Comparison of ENCODE assay signal across 10 cellular contexts in genomic region chr14:89720076-89720687, GRCh38.
A peak's percentile ranks its signal among the peaks of the same experiment; 100 is the strongest.
DNase-seq lines count a peak whose midpoint lies in the region; ATAC-seq and TF ChIP-seq lines count a peak whose summit lies in the region.
"Had no signal": no experiment of that assay in that cellular context is flagged by ENCODE, and none has a peak within 500 bp of the region (broad histone marks: within the 10 kb centered on the region; RNA-seq: fewer than 3 reads in every experiment).

No MANE protein-coding gene starts in this region.

- peak overlapping the region; percentile 41 for H3K27ac ChIP-seq in iPS-18a (ENCODE audit: low read length)
- H3K27ac ChIP-seq in upper lobe of left lung: peak overlapping the region; percentile 70 to 84 (median 72)
- H3K27ac ChIP-seq in vagina: no peak overlapping the region
- H3K27ac ChIP-seq: breast epithelium had no signal

- CTCF ChIA-PET in activated naive CD4-positive, alpha-beta T cell treated with anti-CD3 and anti-CD28 coated beads for 36 hours (lab: Charles Lee): interaction anchor here (0.6 to 1.4 kb wide), 5 partner anchors 16 to 108 kb away, joined by 3 to 7 read pairs (median 3); no protein-coding TSS in a partner anchor

- H3K36me3 ChIP-seq in iPS-18a (ENCODE audit: control insufficient read depth, low read depth, low read length): no peaks in the 10 kb centered on the region
- H3K36me3 ChIP-seq in upper lobe of left lung: no peaks in the 10 kb centered on the region
- no peaks in the 10 kb centered on the region for H3K36me3 ChIP-seq in MG63
- no peaks in the 10 kb centered on the region for H3K36me3 ChIP-seq in vagina
- H3K36me3 ChIP-seq: breast epithelium had no signal

- TF ChIP-seq CTCF in upper lobe of left lung (IDR thresholded peaks at IDR 0.05) (no peak), vagina (IDR thresholded peaks at IDR 0.05) (no peak)

- no peaks in the 10 kb centered on the region for H3K9me3 ChIP-seq in iPS-18a (ENCODE audit: control insufficient read depth, low read depth, low read length)
- H3K9me3 ChIP-seq in upper lobe of left lung: no peaks in the 10 kb centered on the region
- H3K9me3 ChIP-seq in MG63: no peaks in the 10 kb centered on the region
- H3K9me3 ChIP-seq in vagina: no peaks in the 10 kb centered on the region
- H3K9me3 ChIP-seq: breast epithelium had no signal

- H3K27me3 ChIP-seq in iPS-18a (ENCODE audit: control insufficient read depth, insufficient read depth, low read length) (no peaks in the 10 kb centered on the region), upper lobe of left lung (no peaks in the 10 kb centered on the region), MG63 (no peaks in the 10 kb centered on the region), vagina (no peaks in the 10 kb centered on the region)
- H3K27me3 ChIP-seq: breast epithelium had no signal

- TF ChIP-seq POLR2A in upper lobe of left lung (IDR thresholded peaks at IDR 0.05) (no peak), vagina (IDR thresholded peaks at IDR 0.05) (no peak)

- intact Hi-C loops in activated naive CD4-positive, alpha-beta T cell treated with anti-CD3 and anti-CD28 coated beads for 36 hours (cut with micrococcal nuclease): loop anchor here (1.0 to 10.0 kb wide), 10 partner anchors 19 to 665 kb away; no protein-coding TSS in a partner anchor
- intact Hi-C loops in vagina (cut with DNase I): no loop called here

- H3K4me3 ChIP-seq in iPS-18a (ENCODE audit: low read length) (no peak overlapping the region), upper lobe of left lung (no peak overlapping the region), MG63 (no peak overlapping the region), vagina (no peak overlapping the region)
- H3K4me3 ChIP-seq: breast epithelium had no signal

- H3K36me3 Mint-ChIP-seq in activated naive CD4-positive, alpha-beta T cell treated with anti-CD3 and anti-CD28 coated beads for 36 hours (ENCODE audit: low read depth): no peaks in the 10 kb centered on the region
- peaks cover 9% of the 10 kb centered on the region for H3K36me3 Mint-ChIP-seq in T-helper 2 cell treated with Interferon-gamma antibody and Interleukin-4, amounts not matched to agents 5 μg/mL and 100 μg/mL, for 36 hours (ENCODE audit: low read depth)

- peak; percentile 59 for DNase-seq in activated naive CD4-positive, alpha-beta T cell treated with anti-CD3 and anti-CD28 coated beads for 36 hours
- DNase-seq in activated naive CD4-positive, alpha-beta T cell (lab: John Stamatoyannopoulos, UW): no peak
- peak; percentile 16 for DNase-seq in T-helper 2 cell treated with Interferon-gamma antibody and Interleukin-4, amounts not matched to agents 5 μg/mL and 100 μg/mL, for 36 hours (ENCODE audit: low spot score)
- DNase-seq in upper lobe of left lung (no peak), MG63 (no peak), vagina (ENCODE audit: extremely low spot score in 2 of 2) (no peak)
- DNase-seq: mammary epithelial cell had no signal

- ATAC-seq in upper lobe of left lung (ENCODE audit: low FRiP score in 2 of 2) (no peak), GM21526 (IDR thresholded peaks at IDR 0.05; ENCODE audit: low FRiP score, unreplicated experiment) (no peak)

- H3K4me1 ChIP-seq in iPS-18a (ENCODE audit: control insufficient read depth, low read depth, low read length): peaks cover 29% of the 10 kb centered on the region
- H3K4me1 ChIP-seq in upper lobe of left lung: peaks cover 14 to 26% (median 18%) of the 10 kb centered on the region in 4 donors
- peaks cover 12% of the 10 kb centered on the region for H3K4me1 ChIP-seq in vagina
- H3K4me1 ChIP-seq: breast epithelium had no signal

- H3K4me1 Mint-ChIP-seq in activated naive CD4-positive, alpha-beta T cell treated with anti-CD3 and anti-CD28 coated beads for 36 hours (ENCODE audit: low read depth): peaks cover 66% of the 10 kb centered on the region
- peaks cover 60% of the 10 kb centered on the region for H3K4me1 Mint-ChIP-seq in T-helper 2 cell treated with Interferon-gamma antibody and Interleukin-4, amounts not matched to agents 5 μg/mL and 100 μg/mL, for 36 hours (ENCODE audit: low read depth)

- H3K4me3 Mint-ChIP-seq in activated naive CD4-positive, alpha-beta T cell treated with anti-CD3 and anti-CD28 coated beads for 36 hours: peak overlapping the region; percentile 53
- H3K4me3 Mint-ChIP-seq in T-helper 2 cell treated with Interferon-gamma antibody and Interleukin-4, amounts not matched to agents 5 μg/mL and 100 μg/mL, for 36 hours: peak overlapping the region; percentile 76

- peaks cover 3% of the 10 kb centered on the region for H3K9me3 Mint-ChIP-seq in activated naive CD4-positive, alpha-beta T cell treated with anti-CD3 and anti-CD28 coated beads for 36 hours
- peaks cover 9% of the 10 kb centered on the region for H3K9me3 Mint-ChIP-seq in T-helper 2 cell treated with Interferon-gamma antibody and Interleukin-4, amounts not matched to agents 5 μg/mL and 100 μg/mL, for 36 hours

- 58 to 68% methylated on average over 7 of the region's 7 CpGs for WGBS in upper lobe of left lung, 2 donors

- H3K27ac Mint-ChIP-seq in activated naive CD4-positive, alpha-beta T cell treated with anti-CD3 and anti-CD28 coated beads for 36 hours: peak overlapping the region; percentile 95
- peak overlapping the region; percentile 96 for H3K27ac Mint-ChIP-seq in T-helper 2 cell treated with Interferon-gamma antibody and Interleukin-4, amounts not matched to agents 5 μg/mL and 100 μg/mL, for 36 hours

- no peak for TF ChIP-seq EP300 in upper lobe of left lung (IDR thresholded peaks at IDR 0.05)

- H3K27me3 Mint-ChIP-seq in activated naive CD4-positive, alpha-beta T cell treated with anti-CD3 and anti-CD28 coated beads for 36 hours (ENCODE audit: low read depth): no peaks in the 10 kb centered on the region
- no peaks in the 10 kb centered on the region for H3K27me3 Mint-ChIP-seq in T-helper 2 cell treated with Interferon-gamma antibody and Interleukin-4, amounts not matched to agents 5 μg/mL and 100 μg/mL, for 36 hours (ENCODE audit: low read depth)

- H3K9ac ChIP-seq in iPS-18a (ENCODE audit: low read length): no peak overlapping the region

Comparison
In these comparisons a context has a peak if more than half of its experiments do, and no peak if none do; other contexts are left out.
1. DNase-seq: peak in activated naive CD4-positive, alpha-beta T cell treated with anti-CD3 and anti-CD28 coated beads for 36 hours (single experiment) and T-helper 2 cell treated with Interferon-gamma antibody and Interleukin-4, amounts not matched to agents 5 μg/mL and 100 μg/mL, for 36 hours (single experiment); none in activated naive CD4-positive, alpha-beta T cell (0 of 4), upper lobe of left lung (0 of 2), MG63 (single experiment) and vagina (0 of 2).